25 cellular contexts compared by ENCODE assay signal in genomic region chr9:96215841-96216240, GRCh38.
"Had no signal": no experiment of that assay in that cellular context is flagged by ENCODE, and none has a peak within 500 bp of the region (broad histone marks: within the 10 kb centered on the region; RNA-seq: fewer than 3 reads in every experiment).

No MANE protein-coding gene starts in this region.

- H3K27ac ChIP-seq: colonic mucosa, esophagus muscularis mucosa, neural progenitor cell, prostate gland, right atrium auricular region, spleen, thoracic aorta, tibial nerve, upper lobe of right lung, uterus had no signal

- FAIRE-seq: endothelial cell of umbilical vein, kidney had no signal

- H3K4me2 ChIP-seq: neural progenitor cell had no signal

- H3K4me3 ChIP-seq: colonic mucosa, esophagus muscularis mucosa, neural progenitor cell, prostate gland, right atrium auricular region, spleen, thoracic aorta, tibial nerve, upper lobe of right lung, uterus had no signal

- H3K36me3 ChIP-seq: colonic mucosa, esophagus muscularis mucosa, neural progenitor cell, prostate gland, right atrium auricular region, spleen, thoracic aorta, tibial nerve, upper lobe of right lung, uterus had no signal

- ATAC-seq: left lobe of liver; naive thymus-derived CD4-positive, alpha-beta T cell; sciatic nerve; stimulated activated memory B cell treated with anti-CD40 and anti-IgM and Interleukin-4, amounts not matched to agents 10 μg/mL and 1 μg/mL and 100 μg/mL, for 72 hours; stimulated activated naive CD8-positive, alpha-beta T cell treated with anti-CD3 and anti-CD28 coated beads, Interleukin-15, Interleukin-2, amounts not matched to agents 100 U/mL and 50 U/mL, for 24 hours; upper lobe of right lung had no signal

- H3K4me1 ChIP-seq: prostate gland, uterus had no signal

- DNase-seq: colonic mucosa; effector CD8-positive, alpha-beta T cell; foreskin melanocyte; glutamatergic neuron; kidney; mesenchymal stem cell; midbrain; naive thymus-derived CD4-positive, alpha-beta T cell; nucleus accumbens; spleen; stimulated activated CD4-positive, alpha-beta T cell treated with anti-CD3 and anti-CD28 coated beads, Interleukin-4, amount 100 ng/mL, for 4 hours; stimulated activated naive CD8-positive, alpha-beta T cell treated with anti-CD3 and anti-CD28 coated beads, Interleukin-15, Interleukin-2, amounts not matched to agents 100 U/mL and 50 U/mL, for 24 hours; substantia nigra; upper lobe of right lung; uterus had no signal

- H3K27me3 ChIP-seq: colonic mucosa, right atrium auricular region, uterus had no signal

- H3K9ac ChIP-seq: neural progenitor cell had no signal

- H3K9me3 ChIP-seq: colonic mucosa, esophagus muscularis mucosa, prostate gland, right atrium auricular region, spleen, thoracic aorta, tibial nerve, upper lobe of right lung, uterus had no signal

- H2AFZ ChIP-seq: neural progenitor cell had no signal
